ENCODE assay signal across 6 cellular contexts in the genomic region with DNA sequence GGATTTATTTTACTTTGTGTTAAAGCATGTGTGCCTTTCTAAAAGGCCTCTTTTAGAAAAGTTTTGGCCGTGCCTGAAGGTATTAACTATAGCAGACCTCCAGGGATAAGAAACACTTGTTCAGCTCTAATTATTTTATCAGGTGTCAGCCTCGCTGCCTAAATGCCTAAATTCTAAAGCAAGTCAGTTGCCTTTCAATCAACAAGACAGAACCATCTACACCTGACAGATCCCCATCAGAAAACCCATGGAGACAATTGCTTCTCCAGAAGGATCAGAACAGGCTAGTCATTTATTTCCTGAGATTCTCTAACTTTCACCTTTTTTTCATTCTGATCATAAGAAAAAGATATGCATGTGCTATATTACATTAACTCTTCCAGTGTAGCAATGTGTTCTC.
"Had no signal": no experiment of that assay in that cellular context is flagged by ENCODE, and none has a peak within 500 bp of the region (broad histone marks: within the 10 kb centered on the region; RNA-seq: fewer than 3 reads in every experiment).

No MANE protein-coding gene starts in this region.

- H3K27me3 Mint-ChIP-seq: IgD-negative memory B cell had no signal

- ATAC-seq: HepG2, K562 had no signal

- H3K36me3 Mint-ChIP-seq: IgD-negative memory B cell had no signal

- H3K27ac Mint-ChIP-seq: IgD-negative memory B cell had no signal

- H3K4me1 Mint-ChIP-seq: IgD-negative memory B cell had no signal

- H3K27ac ChIP-seq: HL-60 had no signal

- DNase-seq: IMR-90, KBM-7 had no signal

- H3K4me3 ChIP-seq: K562 had no signal

- H3K4me3 Mint-ChIP-seq: IgD-negative memory B cell had no signal
